29 cellular contexts compared by ENCODE assay signal in genomic region chr1:48089356-48089891, GRCh38.
"Had no signal": no experiment of that assay in that cellular context is flagged by ENCODE, and none has a peak within 500 bp of the region (broad histone marks: within the 10 kb centered on the region; RNA-seq: fewer than 3 reads in every experiment).

No MANE protein-coding gene starts in this region.

- H3K4me3 ChIP-seq: SJCRH30, SK-N-MC had no signal

- H3K4me3 Mint-ChIP-seq: activated CD4-positive, alpha-beta memory T cell treated with anti-CD3 and anti-CD28 coated beads, Interleukin-2, amount 10 ng/mL, durations not matched to agents 7 days and 5 days; activated CD8-positive, alpha-beta memory T cell treated with anti-CD3 and anti-CD28 coated beads, Interleukin-2, amount 10 ng/mL, durations not matched to agents 7 days and 5 days; activated naive CD4-positive, alpha-beta T cell treated with anti-CD3 and anti-CD28 coated beads, Interleukin-2, amount 10 ng/mL, durations not matched to agents 7 days and 5 days; activated naive CD8-positive, alpha-beta T cell; activated naive CD8-positive, alpha-beta T cell treated with anti-CD3 and anti-CD28 coated beads, Interleukin-2, amount 50 U/mL, for 24 hours had no signal

- H3K9me3 ChIP-seq: SJCRH30 had no signal

- H3K27ac ChIP-seq: brain microvascular endothelial cell, SJCRH30, SK-N-MC, WERI-Rb-1 had no signal

- H3K27ac Mint-ChIP-seq: activated CD4-positive, alpha-beta memory T cell treated with anti-CD3 and anti-CD28 coated beads, Interleukin-2, amount 10 ng/mL, durations not matched to agents 7 days and 5 days; activated CD8-positive, alpha-beta memory T cell treated with anti-CD3 and anti-CD28 coated beads, Interleukin-2, amount 10 ng/mL, durations not matched to agents 7 days and 5 days; activated naive CD4-positive, alpha-beta T cell treated with anti-CD3 and anti-CD28 coated beads, Interleukin-2, amount 10 ng/mL, durations not matched to agents 7 days and 5 days; activated naive CD8-positive, alpha-beta T cell; activated naive CD8-positive, alpha-beta T cell treated with anti-CD3 and anti-CD28 coated beads, Interleukin-2, amount 50 U/mL, for 24 hours had no signal

- H3K27me3 ChIP-seq: brain microvascular endothelial cell, SJCRH30 had no signal

- H3K9me3 Mint-ChIP-seq: activated CD4-positive, alpha-beta memory T cell treated with anti-CD3 and anti-CD28 coated beads, Interleukin-2, amount 10 ng/mL, durations not matched to agents 7 days and 5 days; activated naive CD4-positive, alpha-beta T cell treated with anti-CD3 and anti-CD28 coated beads, Interleukin-2, amount 10 ng/mL, durations not matched to agents 7 days and 5 days; activated naive CD8-positive, alpha-beta T cell treated with anti-CD3 and anti-CD28 coated beads, Interleukin-2, amount 50 U/mL, for 24 hours had no signal

- ATAC-seq: activated CD8-positive, alpha-beta memory T cell treated with anti-CD3 and anti-CD28 coated beads, Interleukin-2, amount 10 ng/mL, durations not matched to agents 7 days and 5 days; activated naive CD8-positive, alpha-beta T cell treated with anti-CD3 and anti-CD28 coated beads, Interleukin-2, amount 50 U/mL, for 24 hours; Panc1 had no signal

- DNase-seq: activated CD4-positive, alpha-beta memory T cell treated with anti-CD3 and anti-CD28 coated beads, Interleukin-2, amount 10 ng/mL, durations not matched to agents 7 days and 5 days; activated CD4-positive, alpha-beta T cell treated with anti-CD3 and anti-CD28 coated beads for 1 hour; activated CD4-positive, alpha-beta T cell treated with anti-CD3 and anti-CD28 coated beads for 48 hours; activated CD4-positive, CD25-positive, alpha-beta regulatory T cell; activated CD8-positive, alpha-beta memory T cell treated with anti-CD3 and anti-CD28 coated beads for 24 hours; activated CD8-positive, alpha-beta memory T cell treated with anti-CD3 and anti-CD28 coated beads, Interleukin-2, amount 10 ng/mL, durations not matched to agents 7 days and 5 days; activated CD8-positive, alpha-beta memory T cell treated with anti-CD3 and anti-CD28 coated beads, Interleukin-2, amount 50 U/mL, for 48 hours; activated effector memory CD4-positive, alpha-beta T cell treated with Interleukin-2 at 50 U/mL for 16 hours; activated naive CD4-positive, alpha-beta T cell treated with anti-CD3 and anti-CD28 coated beads, Interleukin-2, amount 10 ng/mL, durations not matched to agents 7 days and 5 days; activated naive CD8-positive, alpha-beta T cell treated with anti-CD3 and anti-CD28 coated beads, Interleukin-2, amount 50 U/mL, for 24 hours; activated T-cell treated with anti-CD3 and anti-CD28 coated beads, Interleukin-2, amount 50 U/mL, for 48 hours; anterior cingulate cortex; brain microvascular endothelial cell; Karpas-422; KBM-7; NCI-H1105; NCI-H1417 treated with DMSO at 0.1 percent for 48 hours; NCI-H187 treated with DMSO at 0.1 percent for 48 hours; NCI-H2081; NCI-H226; NCI-H446 treated with DMSO at 0.1 percent for 48 hours; NCI-H524 treated with DMSO at 0.1 percent for 48 hours; SHP77; SJCRH30; T1000; WERI-Rb-1 had no signal

- H3K36me3 ChIP-seq: brain microvascular endothelial cell, SJCRH30, WERI-Rb-1 had no signal
